30 cellular contexts compared by ENCODE assay signal in genomic region chr1:227532019-227532619, GRCh38. TPM values are rescaled to one million over a fixed set of nuclear protein-coding genes. Genes with fewer than 3 reads are reported as not detected.
DNase-seq lines count a peak whose midpoint lies in the region; ATAC-seq, FAIRE-seq and TF ChIP-seq lines count a peak whose summit lies in the region.
"Had no signal": no experiment of that assay in that cellular context is flagged by ENCODE, and none has a peak within 500 bp of the region (broad histone marks: within the 10 kb centered on the region; RNA-seq: fewer than 3 reads in every experiment).

No MANE protein-coding gene starts in this region.

- CTCF ChIA-PET in K562 (lab: Yijun Ruan, JAX; ENCODE audit: low intra/inter-chr PET ratio), result no interaction called here
- CTCF ChIA-PET in activated CD4-positive, alpha-beta T cell treated with anti-CD3 and anti-CD28 coated beads, Interleukin-2, amount 10 ng/mL, durations not matched to agents 7 days and 5 days (lab: Charles Lee), result no interaction called here

- POLR2A ChIA-PET in K562 (lab: Yijun Ruan, JAX), result interaction anchor here (2.2 kb wide), 1 partner anchor 9 kb away, joined by 7 read pairs; no protein-coding TSS in a partner anchor
- POLR2A ChIA-PET in activated CD4-positive, alpha-beta T cell treated with anti-CD3 and anti-CD28 coated beads, Interleukin-2, amount 10 ng/mL, durations not matched to agents 7 days and 5 days (lab: Charles Lee), result no interaction called here

- no peak overlapping the region for H3K4me3 Mint-ChIP-seq in activated CD4-positive, alpha-beta T cell treated with anti-CD3 and anti-CD28 coated beads, Interleukin-2, amount 10 ng/mL, durations not matched to agents 7 days and 5 days
- H3K4me3 Mint-ChIP-seq: activated CD4-positive, alpha-beta memory T cell treated with anti-CD3 and anti-CD28 coated beads for 36 hours; CD4-positive, CD25-positive, alpha-beta regulatory T cell; nephron progenitor cell; WTC11 had no signal

- peak overlapping the region; percentile 86 for H2AFZ ChIP-seq in K562 (ENCODE audit: low read depth, low read length)
- H2AFZ ChIP-seq: parathyroid adenoma had no signal

- H3K27ac ChIP-seq in K562 (ENCODE audit: extremely low read depth, low read depth, low read length), result peak overlapping the region; percentile 70; the same call in 2 of the 3 replicates
- H3K27ac ChIP-seq: epithelial cell of prostate, parathyroid adenoma, right atrium auricular region, spleen, tibial artery had no signal

- peaks cover 31% of the 10 kb centered on the region for H3K9me3 Mint-ChIP-seq in activated CD4-positive, alpha-beta T cell treated with anti-CD3 and anti-CD28 coated beads, Interleukin-2, amount 10 ng/mL, durations not matched to agents 7 days and 5 days

- TF ChIP-seq CTCF in K562 (IDR thresholded peaks at IDR 0.05 in 2 of 3, conservative IDR thresholded peaks at IDR 0.05 in 1 of 3; ENCODE audit: insufficient read depth in 2 of 3, low read depth in 1 of 3, low read length in 3 of 3), result 0 out of 6 replicates have a peak, but pooled peaks of 1 of the 3 experiments have one; percentile 18

- H3K4me3 ChIP-seq in K562, result no peak overlapping the region
- H3K4me3 ChIP-seq: right atrium auricular region, spleen, tibial artery had no signal

- no peak overlapping the region for H3K27ac Mint-ChIP-seq in activated CD4-positive, alpha-beta T cell treated with anti-CD3 and anti-CD28 coated beads, Interleukin-2, amount 10 ng/mL, durations not matched to agents 7 days and 5 days
- H3K27ac Mint-ChIP-seq: activated CD4-positive, alpha-beta memory T cell treated with anti-CD3 and anti-CD28 coated beads for 36 hours; CD4-positive, CD25-positive, alpha-beta regulatory T cell; nephron progenitor cell; WTC11 had no signal

- TF ChIP-seq POLR2A in K562 (conservative IDR thresholded peaks at IDR 0.05), result no peak

- TF ChIP-seq EP300 in K562 (IDR thresholded peaks at IDR 0.05; ENCODE audit: low read length), result peak; percentile 43; the same call in 1 of the 2 replicates

- H3K27me3 ChIP-seq in K562 (ENCODE audit: control insufficient read depth in 2 of 2, insufficient read depth in 2 of 2, low read length in 2 of 2), result no peaks in the 10 kb centered on the region
- H3K27me3 ChIP-seq: right atrium auricular region, spleen, tibial artery had no signal

- in situ Hi-C loops in K562 (cut with MboI), result no loop called here

- no peak overlapping the region for H3K9ac ChIP-seq in K562 (ENCODE audit: insufficient read depth in 1 of 2, low read depth in 2 of 2, low read length in 2 of 2)
- H3K9ac ChIP-seq: parathyroid adenoma had no signal

- H3K4me1 Mint-ChIP-seq in activated CD4-positive, alpha-beta T cell treated with anti-CD3 and anti-CD28 coated beads, Interleukin-2, amount 10 ng/mL, durations not matched to agents 7 days and 5 days, result no peaks in the 10 kb centered on the region
- H3K4me1 Mint-ChIP-seq: CD4-positive, CD25-positive, alpha-beta regulatory T cell; nephron progenitor cell; WTC11 had no signal

- H4K20me1 ChIP-seq in K562 (replicated peaks; ENCODE audit: control insufficient read depth, insufficient read depth, low read length), result no peaks in the 10 kb centered on the region

- H3K9me1 ChIP-seq in K562 (ENCODE audit: control insufficient read depth, insufficient read depth, low read length), result no peaks in the 10 kb centered on the region

- no peaks in the 10 kb centered on the region for H3K36me3 Mint-ChIP-seq in activated CD4-positive, alpha-beta T cell treated with anti-CD3 and anti-CD28 coated beads, Interleukin-2, amount 10 ng/mL, durations not matched to agents 7 days and 5 days (ENCODE audit: low read depth)
- H3K36me3 Mint-ChIP-seq: CD4-positive, CD25-positive, alpha-beta regulatory T cell had no signal

- no TSS peak for BruUV-seq in K562 (replicated peaks; lab: Mats Ljungman, UMichigan)

- H3K27me3 Mint-ChIP-seq in activated CD4-positive, alpha-beta T cell treated with anti-CD3 and anti-CD28 coated beads, Interleukin-2, amount 10 ng/mL, durations not matched to agents 7 days and 5 days, result peaks cover 4% of the 10 kb centered on the region

- peak overlapping the region; percentile 32; the same call in 1 of the 2 replicates for H3K4me2 ChIP-seq in K562 (ENCODE audit: insufficient read depth, low read length)

- DNase-seq in DMS79 (lab: John Stamatoyannopoulos, UW) (peak; percentile 4), DMS79 treated with DMSO at 0.1 percent for 48 hours (lab: John Stamatoyannopoulos, UW) (no peak), NCI-H226 (peak; percentile 7), K562 (ENCODE audit: extremely low read depth in 1 of 4, low spot score in 3 of 4) (peak in 2 of 4 experiments; percentile 25 to 73), mesenteric fat pad (ENCODE audit: low spot score) (peak; percentile 57), NCI-H2029 (lab: John Stamatoyannopoulos, UW) (no peak)
- no peak for DNase-seq in activated CD4-positive, alpha-beta T cell treated with anti-CD3 and anti-CD28 coated beads, Interleukin-2, amount 10 ng/mL, durations not matched to agents 7 days and 5 days
- no peak for DNase-seq in effector CD4-positive, alpha-beta T cell
- DNase-seq: 8988T; activated CD4-positive, alpha-beta memory T cell treated with anti-CD3 and anti-CD28 coated beads for 36 hours; activated effector memory CD4-positive, alpha-beta T cell treated with anti-CD3 and anti-CD28 coated beads, Interleukin-2, amount 50 U/mL, for 16 hours; CD4-positive, CD25-positive, alpha-beta regulatory T cell; cerebellar nuclear complex; DMS153; GDM1; head of caudate nucleus; IMR-90; kidney glomerular epithelial cell; NCI-H1105; NCI-H2081; NCI-H446; nephron progenitor cell; SHP77 treated with DMSO at 0.1 percent for 48 hours; spleen; tibial artery had no signal

- TF ChIP-seq RAD21 in K562 (CRISPR knock-in tag; conservative IDR thresholded peaks at IDR 0.05 in 1 of 2, IDR thresholded peaks at IDR 0.05 in 1 of 2), result no peak

- 25% methylated on average over 3 of the region's 3 CpGs for WGBS in K562 (ENCODE audit: insufficient coverage, low coverage, missing lambda C conversion rate)

- H3K4me1 ChIP-seq in K562 (replicated peaks in 1 of 2; ENCODE audit: control insufficient read depth in 2 of 2, insufficient read depth in 2 of 2, low read length in 2 of 2), result peaks cover 0 to 3% of the 10 kb centered on the region in 2 experiments; a peak in 2 of 5 replicates
- H3K4me1 ChIP-seq: parathyroid adenoma, right atrium auricular region, spleen, tibial artery had no signal

- no peaks in the 10 kb centered on the region for H3K79me2 ChIP-seq in K562 (ENCODE audit: control insufficient read depth, insufficient read depth, low read length)
- H3K79me2 ChIP-seq: parathyroid adenoma had no signal

- H3K9me3 ChIP-seq in K562 (replicated peaks; ENCODE audit: control insufficient read depth, insufficient read depth, low read depth, low read length), result peaks cover 7% of the 10 kb centered on the region; the same call in 1 of the 2 replicates

- no peak for FAIRE-seq in K562 (lab: Jason Lieb, UNC)
- FAIRE-seq: H1 had no signal

- no peaks in the 10 kb centered on the region for H3K36me3 ChIP-seq in K562 (ENCODE audit: control insufficient read depth, insufficient read depth, low read length)
- H3K36me3 ChIP-seq: right atrium auricular region had no signal

- ATAC-seq in K562, result peak; percentile 82
- ATAC-seq: WTC11 had no signal

- intact Hi-C loops in K562 (cut with micrococcal nuclease), result no loop called here

TF ChIP-seq in K562, 482 proteins besides CTCF, POLR2A, EP300 and RAD21 (continues in another document):
- TF ChIP-seq, protein P1, sequence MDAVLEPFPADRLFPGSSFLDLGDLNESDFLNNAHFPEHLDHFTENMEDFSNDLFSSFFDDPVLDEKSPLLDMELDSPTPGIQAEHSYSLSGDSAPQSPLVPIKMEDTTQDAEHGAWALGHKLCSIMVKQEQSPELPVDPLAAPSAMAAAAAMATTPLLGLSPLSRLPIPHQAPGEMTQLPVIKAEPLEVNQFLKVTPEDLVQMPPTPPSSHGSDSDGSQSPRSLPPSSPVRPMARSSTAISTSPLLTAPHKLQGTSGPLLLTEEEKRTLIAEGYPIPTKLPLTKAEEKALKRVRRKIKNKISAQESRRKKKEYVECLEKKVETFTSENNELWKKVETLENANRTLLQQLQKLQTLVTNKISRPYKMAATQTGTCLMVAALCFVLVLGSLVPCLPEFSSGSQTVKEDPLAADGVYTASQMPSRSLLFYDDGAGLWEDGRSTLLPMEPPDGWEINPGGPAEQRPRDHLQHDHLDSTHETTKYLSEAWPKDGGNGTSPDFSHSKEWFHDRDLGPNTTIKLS (IDR thresholded peaks at IDR 0.05; ENCODE audit: borderline replicate concordance, low read depth), result no peak
- TF ChIP-seq NR2C2 (CRISPR knock-in tag; IDR thresholded peaks at IDR 0.05), result no peak
- peak; percentile 33; the same call in 1 of the 2 replicates for TF ChIP-seq NR2C2 (tag; IDR thresholded peaks at IDR 0.05)
- TF ChIP-seq SMARCE1 (IDR thresholded peaks at IDR 0.05), result peak; percentile 72
- peak; percentile 84 to 87 for TF ChIP-seq FOXA3 (CRISPR knock-in tag; conservative IDR thresholded peaks at IDR 0.05 in 1 of 2, IDR thresholded peaks at IDR 0.05 in 1 of 2)
- TF ChIP-seq ATF1 (CRISPR knock-in tag; IDR thresholded peaks at IDR 0.05), result no peak
- no peak for TF ChIP-seq ATF1 (tag; IDR thresholded peaks at IDR 0.05)

RNA-seq across cellular contexts. Expression of gene ZNF678, which starts 31.2 kb away (rescaled TPM):
- 29.6 and 44.7 TPM in 2 replicates for total RNA-seq in K562 (2011; cell fraction: chromatin; rRNA removed; ENCODE audit: low replicate concordance)
- 15.3 and 23.0 TPM in 2 replicates for total RNA-seq in K562 (2011; cell fraction: nucleolus; rRNA removed)
- 34.5 and 43.7 TPM in 2 replicates for total RNA-seq in K562 (2011; cell fraction: nucleoplasm; rRNA removed)
- total RNA-seq in K562 (2014; rRNA removed), result 7.8 and 13.3 TPM in 2 replicates
- total RNA-seq in K562 (2014; rRNA removed; fragmentation: Illumina TruSeq; extraction: Trizol), result 16.7 and 18.1 TPM in 2 replicates
- total RNA-seq in K562 (2015; rRNA removed; fragmentation: Illumina TruSeq; extraction: Trizol), result 12.1 and 16.8 TPM in 2 replicates
- total RNA-seq in K562 (2021), result 9.0 and 10.6 TPM in 2 replicates
- polyA plus RNA-seq in K562 (2011; rRNA removed), result 8.0 and 8.2 TPM in 2 replicates
- 2.8 and 6.3 TPM in 2 replicates for polyA plus RNA-seq in K562 (2011; cell fraction: cytosol; rRNA removed)
- 15.1 and 16.5 TPM in 2 replicates for polyA plus RNA-seq in K562 (2011; cell fraction: nucleus; rRNA removed)
- polyA plus RNA-seq in K562 (2012), result 5.3 and 6.7 TPM in 2 replicates
- polyA plus RNA-seq in K562 (2014; fragmentation: Illumina TruSeq; extraction: Trizol), result 9.1 and 9.7 TPM in 2 replicates
- polyA plus RNA-seq in K562 (2014; fragmentation: Nextera tagmentation; extraction: Ambion mirVana), result 1 to 10 TPM; 3.0 to 3.2 TPM
- 4.2 and 6.1 TPM in 2 replicates for polyA plus RNA-seq in K562 (2014; rRNA removed)
- polyA minus RNA-seq in K562 (2011; rRNA and poly(A)+ RNA removed), result 33.6 and 36.6 TPM in 2 replicates
- 10.6 and 12.9 TPM in 2 replicates for polyA minus RNA-seq in K562 (2011; cell fraction: cytosol; rRNA and poly(A)+ RNA removed)
- 33.5 and 50.3 TPM in 2 replicates for polyA minus RNA-seq in K562 (2011; cell fraction: nucleus; rRNA and poly(A)+ RNA removed)
- 5.1 TPM for total RNA-seq in mesenteric fat pad
- total RNA-seq in activated CD4-positive, alpha-beta T cell treated with anti-CD3 and anti-CD28 coated beads, Interleukin-2, amount 10 ng/mL, durations not matched to agents 7 days and 5 days, result 1 to 10 TPM; 4.2 to 4.5 TPM

Comparison
In these comparisons a context has a peak if more than half of its experiments do, and no peak if none do; other contexts are left out.
1. DNase-seq: peak in DMS79 (single experiment), NCI-H226 (single experiment) and mesenteric fat pad (single experiment); none in DMS79 treated with DMSO at 0.1 percent for 48 hours (single experiment), activated CD4-positive, alpha-beta T cell treated with anti-CD3 and anti-CD28 coated beads, Interleukin-2, amount 10 ng/mL, durations not matched to agents 7 days and 5 days (single experiment), NCI-H2029 (single experiment) and effector CD4-positive, alpha-beta T cell (single experiment).